22 cellular contexts compared by ENCODE assay signal in the genomic region with DNA sequence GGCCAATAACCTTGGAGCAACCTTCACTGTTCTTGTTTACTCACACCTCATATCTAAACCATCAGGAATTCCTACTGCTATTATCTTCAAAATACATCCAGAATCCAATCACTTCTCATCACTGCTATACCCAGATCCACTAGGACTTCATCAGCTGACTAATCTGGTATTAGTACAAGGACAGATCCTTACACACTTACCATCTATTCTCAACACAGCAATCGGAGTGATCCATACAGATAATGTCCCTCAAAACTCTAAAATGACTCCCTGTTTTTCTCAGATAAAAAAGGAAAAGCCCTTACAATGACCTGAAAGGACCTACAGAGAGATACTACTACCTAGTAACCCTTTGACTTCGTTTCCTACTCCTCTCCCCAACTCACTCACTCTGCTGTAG.
DNase-seq lines count a peak whose midpoint lies in the region; ATAC-seq, FAIRE-seq and TF ChIP-seq lines count a peak whose summit lies in the region.
"Had no signal": no experiment of that assay in that cellular context is flagged by ENCODE, and none has a peak within 500 bp of the region (broad histone marks: within the 10 kb centered on the region; RNA-seq: fewer than 3 reads in every experiment).

No MANE protein-coding gene starts in this region.

- no peak overlapping the region for H3K56ac ChIP-seq in H9 (ENCODE audit: insufficient read length, low read depth, low read length)

- H2AFZ ChIP-seq in H9 (ENCODE audit: low read length) (no peak overlapping the region), K562 (ENCODE audit: low read depth, low read length) (no peak overlapping the region)
- H2AFZ ChIP-seq: GM23248 had no signal

- no peak overlapping the region for H4K8ac ChIP-seq in H9 (replicated peaks; ENCODE audit: insufficient read length, low read depth, low read length)

- peaks cover 14% of the 10 kb centered on the region for H3K79me1 ChIP-seq in H9 (ENCODE audit: insufficient read depth, low read depth, low read length, poor library complexity, severe bottlenecking)

- no peak overlapping the region for H3K27ac ChIP-seq in CD8-positive, alpha-beta T cell (ENCODE audit: low read depth, low read length)
- no peak overlapping the region for H3K27ac ChIP-seq in H9 (ENCODE audit: insufficient read length, low read depth, low read length)
- H3K27ac ChIP-seq in K562 (ENCODE audit: extremely low read depth, low read depth, low read length): no peak overlapping the region
- peak overlapping the region in 1 of 59 donors; percentile 23 for H3K27ac ChIP-seq in dorsolateral prefrontal cortex
- H3K27ac ChIP-seq: A549, GM23248, KMS-11 had no signal

- POLR2A ChIA-PET in CD8-positive, alpha-beta T cell (lab: Charles Lee): no interaction called here
- POLR2A ChIA-PET in K562 (lab: Yijun Ruan, JAX): no interaction called here

- intact Hi-C loops in CD8-positive, alpha-beta T cell (cut with DNase I, micrococcal nuclease): no loop called here
- intact Hi-C loops in K562 (cut with micrococcal nuclease): no loop called here
- intact Hi-C loops in dorsolateral prefrontal cortex (cut with DNase I): no loop called here

- H2BK20ac ChIP-seq in H9 (ENCODE audit: low read depth, low read length, poor library complexity, severe bottlenecking): no peak overlapping the region

- H3K27me3 ChIP-seq in CD8-positive, alpha-beta T cell (ENCODE audit: insufficient read depth, low read length): no peaks in the 10 kb centered on the region
- H3K27me3 ChIP-seq in H9 (ENCODE audit: insufficient read depth, low read length): no peaks in the 10 kb centered on the region
- no peaks in the 10 kb centered on the region for H3K27me3 ChIP-seq in K562 (ENCODE audit: control insufficient read depth in 2 of 2, insufficient read depth in 2 of 2, low read length in 2 of 2)
- H3K27me3 ChIP-seq in dorsolateral prefrontal cortex: no peaks in the 10 kb centered on the region
- H3K27me3 ChIP-seq: BE2C had no signal

- ATAC-seq in CD8-positive, alpha-beta T cell: no peak
- ATAC-seq in K562 (no peak), naive B cell (ENCODE audit: low read depth in 2 of 2) (no peak), HG03135 (IDR thresholded peaks at IDR 0.05; ENCODE audit: unreplicated experiment) (no peak)
- ATAC-seq: A549, HCT116 had no signal

- no peak overlapping the region for H2BK5ac ChIP-seq in H9 (ENCODE audit: insufficient read length, low read length)

- no peaks in the 10 kb centered on the region for H3K9me3 Mint-ChIP-seq in CD8-positive, alpha-beta T cell
- H3K9me3 Mint-ChIP-seq in H9 (no peaks in the 10 kb centered on the region; a peak in 1 of 5 replicates), naive B cell (peaks cover 0 to 3% (median 0%) of the 10 kb centered on the region in 7 donors)

- H3K4me1 Mint-ChIP-seq in CD8-positive, alpha-beta T cell (ENCODE audit: low read depth): peaks cover 82% of the 10 kb centered on the region
- H3K4me1 Mint-ChIP-seq in H9: peaks cover 26 to 29% of the 10 kb centered on the region in 2 experiments
- H3K4me1 Mint-ChIP-seq in naive B cell: peaks cover 43 to 61% (median 59%) of the 10 kb centered on the region in 3 donors

- BruUV-seq in K562 (replicated peaks; lab: Mats Ljungman, UMichigan): no TSS peak

- TF ChIP-seq CTCF in CD8-positive, alpha-beta T cell (IDR thresholded peaks at IDR 0.05): no peak
- no peak for TF ChIP-seq CTCF in H9 (conservative IDR thresholded peaks at IDR 0.05)
- no peak for TF ChIP-seq CTCF in K562 (IDR thresholded peaks at IDR 0.05 in 2 of 3, conservative IDR thresholded peaks at IDR 0.05 in 1 of 3; ENCODE audit: insufficient read depth in 2 of 3, low read depth in 1 of 3, low read length in 3 of 3)
- no peak for TF ChIP-seq CTCF in dorsolateral prefrontal cortex (IDR thresholded peaks at IDR 0.05 in 54 of 56, conservative IDR thresholded peaks at IDR 0.05 in 2 of 56; ENCODE audit: low read depth in 1 of 56, partially characterized antibody in 56 of 56)

- H4K20me1 ChIP-seq in H9 (ENCODE audit: control insufficient read depth, insufficient read depth, insufficient read length) (no peaks in the 10 kb centered on the region), K562 (replicated peaks; ENCODE audit: control insufficient read depth, insufficient read depth, low read length) (no peaks in the 10 kb centered on the region)

- H4K91ac ChIP-seq in H9 (ENCODE audit: insufficient read length, low read depth, low read length): no peak overlapping the region

- H3K79me2 ChIP-seq in H9 (ENCODE audit: insufficient read depth, low read length): peaks cover 17% of the 10 kb centered on the region
- peaks cover 76% of the 10 kb centered on the region for H3K79me2 ChIP-seq in K562 (ENCODE audit: control insufficient read depth, insufficient read depth, low read length)

- peaks cover 37% of the 10 kb centered on the region for H3K36me3 Mint-ChIP-seq in CD8-positive, alpha-beta T cell
- H3K36me3 Mint-ChIP-seq in H9 (ENCODE audit: insufficient read depth in 1 of 3, low read depth in 3 of 3) (peaks cover 11 to 14% (median 12%) of the 10 kb centered on the region in 3 experiments; a peak in 6 of 7 replicates), naive B cell (peaks cover 14 to 23% of the 10 kb centered on the region in 2 donors)

- no peak for TF ChIP-seq RAD21 in K562 (CRISPR knock-in tag; conservative IDR thresholded peaks at IDR 0.05 in 1 of 2, IDR thresholded peaks at IDR 0.05 in 1 of 2)

- no peak overlapping the region for H3K9ac ChIP-seq in H9 (ENCODE audit: extremely low read depth, insufficient read length, low read length)
- no peak overlapping the region for H3K9ac ChIP-seq in K562 (ENCODE audit: insufficient read depth in 1 of 2, low read depth in 2 of 2, low read length in 2 of 2)
- H3K9ac ChIP-seq: GM23248, KMS-11 had no signal

- H3K4me1 ChIP-seq in CD8-positive, alpha-beta T cell (ENCODE audit: insufficient read depth, low read length): peaks cover 20% of the 10 kb centered on the region
- H3K4me1 ChIP-seq in H9 (ENCODE audit: insufficient read depth, low read length) (peaks cover 4% of the 10 kb centered on the region), K562 (replicated peaks in 1 of 2; ENCODE audit: control insufficient read depth in 2 of 2, insufficient read depth in 2 of 2, low read length in 2 of 2) (peaks cover 0 to 5% of the 10 kb centered on the region in 2 experiments; a peak in 1 of 5 replicates)
- H3K4me1 ChIP-seq: A549, BE2C had no signal

- no peak overlapping the region for H3K4me3 Mint-ChIP-seq in CD8-positive, alpha-beta T cell
- H3K4me3 Mint-ChIP-seq in H9 (no peak overlapping the region), naive B cell (no peak overlapping the region)

- no peaks in the 10 kb centered on the region for H3K27me3 Mint-ChIP-seq in CD8-positive, alpha-beta T cell (ENCODE audit: low read depth)
- H3K27me3 Mint-ChIP-seq in H9 (ENCODE audit: low read depth) (no peaks in the 10 kb centered on the region), naive B cell (no peaks in the 10 kb centered on the region)

- no peak overlapping the region for H4K5ac ChIP-seq in H9 (ENCODE audit: insufficient read length, low read depth, low read length)

- H2BK120ac ChIP-seq in H9 (ENCODE audit: low read depth, low read length, poor library complexity, severe bottlenecking): no peak overlapping the region

- TF ChIP-seq EP300 in K562 (IDR thresholded peaks at IDR 0.05; ENCODE audit: low read length): no peak

- no peak overlapping the region for H2BK15ac ChIP-seq in H9 (ENCODE audit: low read depth, low read length)

- in situ Hi-C loops in K562 (cut with MboI): no loop called here

- CTCF ChIA-PET in CD8-positive, alpha-beta T cell (lab: Charles Lee): no interaction called here
- CTCF ChIA-PET in K562 (lab: Yijun Ruan, JAX; ENCODE audit: low intra/inter-chr PET ratio): no interaction called here

- DNase-seq in CD8-positive, alpha-beta T cell: no peak
- no peak for DNase-seq in H9
- no peak for DNase-seq in K562 (ENCODE audit: extremely low read depth in 1 of 4, low spot score in 3 of 4)
- no peak for DNase-seq in naive B cell
- no peak for DNase-seq in NCI-H345 treated with DMSO at 0.1 percent for 48 hours (lab: John Stamatoyannopoulos, UW; ENCODE audit: unreplicated experiment)
- no peak for DNase-seq in dorsolateral prefrontal cortex
- DNase-seq: BE2C; COR-L47; DMS79; GM23248; NCI-H1092 treated with DMSO at 0.1 percent for 48 hours; NCI-H1436 treated with DMSO at 0.1 percent for 48 hours; NCI-H2029; NCI-H226; NCI-H524; NCI-H774; NK-92 treated with Interleukin-12 subunit alpha and Interleukin-12 subunit beta, amount 100 ng/mL, for 24 hours had no signal

- H3K36me3 ChIP-seq in CD8-positive, alpha-beta T cell (ENCODE audit: insufficient read depth, low read length): peaks cover 2% of the 10 kb centered on the region
- H3K36me3 ChIP-seq in K562 (ENCODE audit: control insufficient read depth, insufficient read depth, low read length): peaks cover 3% of the 10 kb centered on the region; the same call in 2 of the 3 replicates
- H3K36me3 ChIP-seq: BE2C had no signal

- H3K14ac ChIP-seq in H9 (ENCODE audit: insufficient read depth, low read length): no peak overlapping the region

- no peak overlapping the region for H3K23ac ChIP-seq in H9 (ENCODE audit: insufficient read length, low read depth, low read length)

- no peaks in the 10 kb centered on the region for H3K23me2 ChIP-seq in H9 (ENCODE audit: insufficient read length, low read depth, low read length, poor library complexity, severe bottlenecking)

- no peak for TF ChIP-seq POLR2A in K562 (conservative IDR thresholded peaks at IDR 0.05)

- no peak overlapping the region for H3K18ac ChIP-seq in H9 (ENCODE audit: insufficient read length, low read depth, low read length)

- no peak overlapping the region for H3K4ac ChIP-seq in H9 (ENCODE audit: low read depth, low read length)

- no peaks in the 10 kb centered on the region for H3K9me1 ChIP-seq in K562 (ENCODE audit: control insufficient read depth, insufficient read depth, low read length)

- H2AK5ac ChIP-seq in H9 (ENCODE audit: insufficient read length, low read length): no peak overlapping the region

- FAIRE-seq in K562 (lab: Jason Lieb, UNC): peak; percentile 19
- FAIRE-seq: A549, HTR-8/SVneo had no signal

- WGBS in H9 (ENCODE audit: extremely low coverage, insufficient read length, low lambda C conversion rate): no CpG with 5 or more reads among the region's 2 CpGs
- WGBS in K562 (ENCODE audit: insufficient coverage, low coverage, missing lambda C conversion rate): 29% methylated on average over 2 of the region's 2 CpGs

- no peak overlapping the region for H3T11ph ChIP-seq in H9 (ENCODE audit: low read length)

- H3K4me3 ChIP-seq in CD8-positive, alpha-beta T cell (ENCODE audit: low read depth, low read length): no peak overlapping the region
- no peak overlapping the region for H3K4me3 ChIP-seq in K562
- no peak overlapping the region for H3K4me3 ChIP-seq in dorsolateral prefrontal cortex
- H3K4me3 ChIP-seq: A549, GM23248 had no signal

- no peak overlapping the region for H3K4me2 ChIP-seq in H9 (ENCODE audit: insufficient read depth, insufficient read length, low read length)
- H3K4me2 ChIP-seq in K562 (ENCODE audit: insufficient read depth, low read length): no peak overlapping the region
- H3K4me2 ChIP-seq: A549, KMS-11 had no signal

- H2BK12ac ChIP-seq in H9 (ENCODE audit: insufficient read length, low read depth, low read length): no peak overlapping the region

- peak overlapping the region; percentile 47 for H3K27ac Mint-ChIP-seq in CD8-positive, alpha-beta T cell
- peak overlapping the region; percentile 1 to 86 (median 3); a peak in 4 of 7 replicates for H3K27ac Mint-ChIP-seq in H9
- peak overlapping the region in 4 of 6 donors; percentile 0 to 72 (median 24) for H3K27ac Mint-ChIP-seq in naive B cell

- no peaks in the 10 kb centered on the region for H3K9me3 ChIP-seq in CD8-positive, alpha-beta T cell (ENCODE audit: low read length)
- H3K9me3 ChIP-seq in H9 (ENCODE audit: control insufficient read depth, low read depth, low read length) (no peaks in the 10 kb centered on the region), K562 (replicated peaks; ENCODE audit: control insufficient read depth, insufficient read depth, low read depth, low read length) (no peaks in the 10 kb centered on the region)
- H3K9me3 ChIP-seq: A549, BE2C had no signal
